In genomic region chr21:33268736-33269441, GRCh38 we compare ENCODE assay signal across 8 cellular contexts. TPM values are rescaled to one million over a fixed set of nuclear protein-coding genes. Genes with fewer than 3 reads are reported as not detected.
DNase-seq lines count a peak whose midpoint lies in the region; ATAC-seq, FAIRE-seq and TF ChIP-seq lines count a peak whose summit lies in the region.

No MANE protein-coding gene starts in this region.

- no peaks in the 10 kb centered on the region for H3K79me2 ChIP-seq in PC-9 (ENCODE audit: low read depth)
- H3K79me2 ChIP-seq in SK-N-SH (ENCODE audit: insufficient read depth) = no peaks in the 10 kb centered on the region

- CTCF ChIA-PET in CD4-positive, alpha-beta memory T cell (lab: Charles Lee; ENCODE audit: partially characterized antibody) = interaction anchor here (1.2 to 1.4 kb wide), 2 partner anchors 10 to 72 kb away, joined by 3 to 5 read pairs; no protein-coding TSS in a partner anchor
- CTCF ChIA-PET in PC-9 (lab: Charles Lee) = no interaction called here
- CTCF ChIA-PET in SK-N-SH (lab: Yijun Ruan, JAX) = interaction anchor here (0.8 to 1.0 kb wide), 2 partner anchors 17 to 136 kb away, joined by 3 read pairs; no protein-coding TSS in a partner anchor

- 88% methylated on average over 8 of the region's 12 CpGs for WGBS in SK-N-SH (ENCODE audit: low lambda C conversion rate)

- H2AFZ ChIP-seq in PC-9 = no peak overlapping the region
- no peak overlapping the region for H2AFZ ChIP-seq in SK-N-SH (ENCODE audit: low read depth)

- no peaks in the 10 kb centered on the region for H3K9me3 ChIP-seq in CD4-positive, alpha-beta memory T cell (ENCODE audit: control insufficient read depth in 1 of 2, low read length in 2 of 2)
- H3K9me3 ChIP-seq in PC-9 (ENCODE audit: insufficient read depth, low read depth) (no peaks in the 10 kb centered on the region), SK-N-SH (no peaks in the 10 kb centered on the region)

- H3K4me1 ChIP-seq in CD4-positive, alpha-beta memory T cell (ENCODE audit: insufficient read depth, low read length) = peaks cover 47% of the 10 kb centered on the region
- H3K4me1 ChIP-seq in PC-9 (replicated peaks; ENCODE audit: insufficient read depth) (peaks cover 23% of the 10 kb centered on the region), SK-N-SH (ENCODE audit: control insufficient read depth in 1 of 2, insufficient read depth in 2 of 2, low read depth in 1 of 2, low read length in 1 of 2) (peaks cover 0 to 17% of the 10 kb centered on the region in 2 experiments; a peak in 1 of 4 replicates)

- H3K4me3 ChIP-seq in CD4-positive, alpha-beta memory T cell (ENCODE audit: low read length in 2 of 2) = no peak overlapping the region
- H3K4me3 ChIP-seq in PC-9 (no peak overlapping the region), bronchial epithelial cell (ENCODE audit: low read depth, low read length) (no peak overlapping the region), SK-N-SH (ENCODE audit: low read depth in 2 of 2, low read length in 1 of 2) (no peak overlapping the region)

- H4K20me1 ChIP-seq in PC-9 (ENCODE audit: insufficient read depth) (no peaks in the 10 kb centered on the region), SK-N-SH (ENCODE audit: insufficient read depth) (no peaks in the 10 kb centered on the region)

- H3K9me2 ChIP-seq in PC-9 (ENCODE audit: insufficient read depth) (no peaks in the 10 kb centered on the region), SK-N-SH (no peaks in the 10 kb centered on the region)

- no TSS peak for BruUV-seq in PC-9 (replicated peaks; lab: Mats Ljungman, UMichigan)

- peak; percentile 28; the same call in 1 of the 2 replicates for TF ChIP-seq CTCF in PC-9 (conservative IDR thresholded peaks at IDR 0.05)
- TF ChIP-seq CTCF in bronchial epithelial cell (IDR thresholded peaks at IDR 0.05; ENCODE audit: insufficient read depth, low read length, severe bottlenecking) = no peak
- TF ChIP-seq CTCF in SK-N-SH (IDR thresholded peaks at IDR 0.05) = no peak

- peak overlapping the region; percentile 6 to 99 (median 78) for H3K4me3 Mint-ChIP-seq in CD4-positive, alpha-beta memory T cell

- peak in 4 of 5 donors; percentile 18 to 56 (median 30) for DNase-seq in CD4-positive, alpha-beta memory T cell
- DNase-seq in GM19240 (ENCODE audit: insufficient read length, low spot score) (peak; percentile 34), PC-9 (peak; percentile 92), bronchial epithelial cell (ENCODE audit: low read depth) (peak; percentile 86), NCI-H524 treated with DMSO at 0.1 percent for 48 hours (lab: John Stamatoyannopoulos, UW) (no peak), SK-N-SH (no peak)
- peak; percentile 13 to 24 for DNase-seq in stimulated activated CD4-positive, alpha-beta T cell treated with anti-CD3 and anti-CD28 coated beads, Interleukin-2, amount 100 ng/mL, for 48 hours

- peaks cover 10% of the 10 kb centered on the region for H3K36me3 ChIP-seq in CD4-positive, alpha-beta memory T cell (ENCODE audit: insufficient read depth, low read length)
- H3K36me3 ChIP-seq in PC-9 (ENCODE audit: low read depth) (no peaks in the 10 kb centered on the region), bronchial epithelial cell (ENCODE audit: control insufficient read depth, insufficient read depth, low read length) (no peaks in the 10 kb centered on the region), SK-N-SH (replicated peaks in 1 of 2; ENCODE audit: control insufficient read depth in 1 of 2, insufficient read depth in 2 of 2, low read length in 1 of 2) (peaks cover 4 to 14% of the 10 kb centered on the region in 2 experiments)

- FAIRE-seq in bronchial epithelial cell (lab: Jason Lieb, UNC) = no peak

- intact Hi-C loops in CD4-positive, alpha-beta memory T cell (cut with micrococcal nuclease) = loop anchor here (5.0 kb wide), 1 partner anchor 93 kb away; no protein-coding TSS in a partner anchor
- intact Hi-C loops in PC-9 (cut with micrococcal nuclease; ENCODE audit: unreplicated experiment) = loop anchor here (1.0 to 5.0 kb wide), 2 partner anchors 18 to 58 kb away; no protein-coding TSS in a partner anchor

- no peaks in the 10 kb centered on the region for H3K27me3 ChIP-seq in CD4-positive, alpha-beta memory T cell (ENCODE audit: insufficient read depth, low read length)
- no peaks in the 10 kb centered on the region for H3K27me3 ChIP-seq in PC-9 (ENCODE audit: insufficient read depth, low read depth)
- no peaks in the 10 kb centered on the region for H3K27me3 ChIP-seq in bronchial epithelial cell (ENCODE audit: control insufficient read depth, insufficient read depth, low read length)
- H3K27me3 ChIP-seq in SK-N-SH (ENCODE audit: insufficient read depth) = no peaks in the 10 kb centered on the region

- H3K27ac ChIP-seq in CD4-positive, alpha-beta memory T cell (ENCODE audit: low read depth, low read length) = peak overlapping the region; percentile 47
- H3K27ac ChIP-seq in PC-9 (peak overlapping the region; percentile 1; the same call in 1 of the 2 replicates), SK-N-SH (ENCODE audit: low read depth in 2 of 2, low read length in 1 of 2) (no peak overlapping the region; a peak in 1 of 4 replicates)

- peaks cover 0 to 4% (median 0%) of the 10 kb centered on the region in 8 donors for H3K9me3 Mint-ChIP-seq in CD4-positive, alpha-beta memory T cell

- H3K27ac Mint-ChIP-seq in CD4-positive, alpha-beta memory T cell = peak overlapping the region; percentile 70 to 97 (median 87)

- H3K4me1 Mint-ChIP-seq in CD4-positive, alpha-beta memory T cell = peaks cover 45 to 76% (median 57%) of the 10 kb centered on the region in 4 donors

- TF ChIP-seq RAD21 in SK-N-SH (IDR thresholded peaks at IDR 0.05; ENCODE audit: low read length) = no peak

- ATAC-seq in HG03280 (IDR thresholded peaks at IDR 0.05; ENCODE audit: unreplicated experiment) = peak; percentile 44

- H3K36me3 Mint-ChIP-seq in CD4-positive, alpha-beta memory T cell = peaks cover 28 to 58% of the 10 kb centered on the region in 2 donors

- TF ChIP-seq EP300 in SK-N-SH (IDR thresholded peaks at IDR 0.05; ENCODE audit: borderline replicate concordance in 1 of 2, low read depth in 1 of 2, low read length in 1 of 2) = no peak

- no peak overlapping the region for H3K9ac ChIP-seq in SK-N-SH

- H3K4me2 ChIP-seq in PC-9 (no peak overlapping the region), SK-N-SH (no peak overlapping the region)

- H3K27me3 Mint-ChIP-seq in CD4-positive, alpha-beta memory T cell = no peaks in the 10 kb centered on the region

- POLR2A ChIA-PET in CD4-positive, alpha-beta memory T cell (lab: Charles Lee; ENCODE audit: partially characterized antibody) = interaction anchor here (0.8 to 4.8 kb wide), 8 partner anchors 9 to 115 kb away, joined by 3 to 36 read pairs (median 4); partner anchors contain the start of genes IFNAR1 and IFNAR2
- POLR2A ChIA-PET in PC-9 (lab: Charles Lee; ENCODE audit: unreplicated experiment) = interaction anchor here (0.7 kb wide), 2 partner anchors 26 to 86 kb away, joined by 3 to 4 read pairs; no protein-coding TSS in a partner anchor
- POLR2A ChIA-PET in SK-N-SH (lab: Yijun Ruan, JAX) = interaction anchor here (1.0 kb wide), 1 partner anchor 57 kb away, joined by 3 read pairs; no protein-coding TSS in a partner anchor

- H3F3A ChIP-seq in PC-9 (ENCODE audit: insufficient read depth, low read depth) (peaks cover 26% of the 10 kb centered on the region; the same call in 1 of the 2 replicates), SK-N-SH (replicated peaks; ENCODE audit: insufficient read depth) (no peaks in the 10 kb centered on the region)

TF ChIP-seq in SK-N-SH, 30 proteins besides CTCF, POLR2A, EP300 and RAD21 (continues in another document):
- TF ChIP-seq FOXJ3 (CRISPR knock-in tag; IDR thresholded peaks at IDR 0.05) (no peak), SMC3 (IDR thresholded peaks at IDR 0.05; ENCODE audit: low read depth, low read length) (no peak), POLR2AphosphoS5 (IDR thresholded peaks at IDR 0.05; ENCODE audit: low read depth, low read length) (no peak), MAX (IDR thresholded peaks at IDR 0.05; ENCODE audit: low read depth) (no peak), ZBTB33 (IDR thresholded peaks at IDR 0.05; ENCODE audit: borderline replicate concordance, low read depth) (no peak), MXI1 (IDR thresholded peaks at IDR 0.05; ENCODE audit: low read depth, low read length) (no peak)

RNA-seq across cellular contexts. Expression of gene IL10RB, which starts 2.7 kb away (rescaled TPM):
- total RNA-seq in CD4-positive, alpha-beta memory T cell = 10 to 100 TPM; 30.6 to 36.4 TPM
- polyA plus RNA-seq in CD4-positive, alpha-beta memory T cell = 10 to 100 TPM; 53.3 to 61.8 TPM
- total RNA-seq in PC-9 (2021) = 18.3 and 23.1 TPM in 2 replicates
- 31.1 and 41.5 TPM in 2 replicates for total RNA-seq in bronchial epithelial cell
- 19.8 and 20.1 TPM in 2 replicates for polyA plus RNA-seq in SK-N-SH (2012; rRNA removed)
- 21.6 and 22.8 TPM in 2 replicates for polyA plus RNA-seq in SK-N-SH (2012; cell fraction: cytosol; rRNA removed)
- polyA plus RNA-seq in SK-N-SH (2012; cell fraction: nucleus; rRNA removed) = 7.4 and 11.5 TPM in 2 replicates

RNA-seq across cellular contexts. Expression of gene IFNAR2, which starts 39.2 kb away (rescaled TPM):
- 10 to 100 TPM; 76.5 to 77.7 TPM for total RNA-seq in CD4-positive, alpha-beta memory T cell
- 10 to 100 TPM; 78.0 to 81.1 TPM for polyA plus RNA-seq in CD4-positive, alpha-beta memory T cell
- total RNA-seq in PC-9 (2021) (8.5 and 10.3 TPM in 2 replicates), bronchial epithelial cell (1.4 and 2.1 TPM in 2 replicates)
- 10.4 and 16.8 TPM in 2 replicates for polyA plus RNA-seq in SK-N-SH (2012; rRNA removed)
- 18.2 and 19.3 TPM in 2 replicates for polyA plus RNA-seq in SK-N-SH (2012; cell fraction: cytosol; rRNA removed)
- polyA plus RNA-seq in SK-N-SH (2012; cell fraction: nucleus; rRNA removed) = 5.3 and 9.4 TPM in 2 replicates

RNA-seq across cellular contexts. Expression of gene IFNAR1, which starts 55.9 kb away (rescaled TPM):
- 10 to 100 TPM; 60.1 to 62.5 TPM for total RNA-seq in CD4-positive, alpha-beta memory T cell
- polyA plus RNA-seq in CD4-positive, alpha-beta memory T cell = 10 to 100 TPM; 52.5 to 64.4 TPM
- total RNA-seq in PC-9 (2021) (24.2 and 25.5 TPM in 2 replicates), bronchial epithelial cell (8.1 and 8.2 TPM in 2 replicates)
- 7.9 and 12.2 TPM in 2 replicates for polyA plus RNA-seq in SK-N-SH (2012; rRNA removed)
- polyA plus RNA-seq in SK-N-SH (2012; cell fraction: cytosol; rRNA removed) = 14.6 and 17.7 TPM in 2 replicates
- 2.5 and 5.2 TPM in 2 replicates for polyA plus RNA-seq in SK-N-SH (2012; cell fraction: nucleus; rRNA removed)

Comparison
In these comparisons a context has a peak if more than half of its experiments do, and no peak if none do; other contexts are left out.
1. DNase-seq: peak in CD4-positive, alpha-beta memory T cell (4 of 5), GM19240 (single experiment), PC-9 (2 of 2), bronchial epithelial cell (single experiment) and stimulated activated CD4-positive, alpha-beta T cell treated with anti-CD3 and anti-CD28 coated beads, Interleukin-2, amount 100 ng/mL, for 48 hours (2 of 2); none in NCI-H524 treated with DMSO at 0.1 percent for 48 hours (single experiment) and SK-N-SH (single experiment).
2. H3K27ac ChIP-seq: peak in CD4-positive, alpha-beta memory T cell (single experiment) and PC-9 (single experiment); none in SK-N-SH (0 of 2).